10 cellular contexts compared by ENCODE assay signal in genomic region chr11:10379022-10379421, GRCh38.
A peak's percentile ranks its signal among the peaks of the same experiment; 100 is the strongest.
DNase-seq lines count a peak whose midpoint lies in the region; ATAC-seq and TF ChIP-seq lines count a peak whose summit lies in the region.
"Had no signal": no experiment of that assay in that cellular context is flagged by ENCODE, and none has a peak within 500 bp of the region (broad histone marks: within the 10 kb centered on the region; RNA-seq: fewer than 3 reads in every experiment).

No MANE protein-coding gene starts in this region.

- no peak overlapping the region for H3K4me3 ChIP-seq in breast epithelium
- H3K4me3 ChIP-seq in tibial nerve: no peak overlapping the region

- no peak for ATAC-seq in HG03175 (IDR thresholded peaks at IDR 0.05; ENCODE audit: unreplicated experiment)
- no peak for ATAC-seq in GM21723 (IDR thresholded peaks at IDR 0.05; ENCODE audit: unreplicated experiment)

- intact Hi-C loops in breast epithelium (cut with DNase I; ENCODE audit: low total_unique reads): no loop called here

- no peak overlapping the region for H3K27ac ChIP-seq in breast epithelium
- peak overlapping the region in 3 of 4 donors; percentile 37 to 83 (median 77) for H3K27ac ChIP-seq in tibial nerve

- H3K9me3 ChIP-seq in breast epithelium (no peaks in the 10 kb centered on the region), tibial nerve (no peaks in the 10 kb centered on the region)

- TF ChIP-seq EP300 in tibial nerve (IDR thresholded peaks at IDR 0.05): no peak

- H3K4me1 ChIP-seq in breast epithelium (peaks cover 0 to 6% of the 10 kb centered on the region in 2 donors), tibial nerve (peaks cover 0 to 73% (median 22%) of the 10 kb centered on the region in 4 donors)

- 28 to 39% methylated on average over 1 of the region's 1 CpG for WGBS in tibial nerve, 2 donors

- DNase-seq in T47D (ENCODE audit: low read depth in 1 of 2, low spot score in 1 of 2) (peak; percentile 26 to 50), breast epithelium (ENCODE audit: low spot score in 2 of 2) (no peak), UCSD-AML1 (lab: John Stamatoyannopoulos, UW; ENCODE audit: unreplicated experiment) (peak; percentile 34), iPS-NIHi7 (ENCODE audit: extremely low spot score) (peak; percentile 74), tibial nerve (ENCODE audit: low spot score in 2 of 2) (peak in 1 of 2 donors; percentile 33), NCI-H524 (lab: John Stamatoyannopoulos, UW) (no peak)
- DNase-seq: activated CD4-positive, alpha-beta T cell treated with anti-CD3 and anti-CD28 coated beads, Interleukin-2, amount 10 ng/mL, durations not matched to agents 7 days and 5 days; activated naive CD4-positive, alpha-beta T cell treated with Interleukin-2 at 50 U/mL for 16 hours had no signal

- H3K36me3 ChIP-seq in breast epithelium: no peaks in the 10 kb centered on the region
- H3K36me3 ChIP-seq in tibial nerve: no peaks in the 10 kb centered on the region

- H3K27me3 ChIP-seq in breast epithelium: no peaks in the 10 kb centered on the region
- H3K27me3 ChIP-seq in tibial nerve: no peaks in the 10 kb centered on the region

- in situ Hi-C loops in T47D (cut with HindIII; ENCODE audit: low pct_unique_long_range_greater_than_20kb, low sequenced_read_pairs): no loop called here

- TF ChIP-seq CTCF in breast epithelium (IDR thresholded peaks at IDR 0.05) (no peak), tibial nerve (IDR thresholded peaks at IDR 0.05) (no peak)

- TF ChIP-seq POLR2A in breast epithelium (IDR thresholded peaks at IDR 0.05): no peak
- no peak for TF ChIP-seq POLR2A in tibial nerve (IDR thresholded peaks at IDR 0.05)

Comparison
In these comparisons a context has a peak if more than half of its experiments do, and no peak if none do; other contexts are left out.
1. DNase-seq: peak in T47D (2 of 2), UCSD-AML1 (single experiment) and iPS-NIHi7 (single experiment); none in breast epithelium (0 of 2) and NCI-H524 (0 of 2).
2. H3K27ac ChIP-seq: peak in tibial nerve (3 of 4); none in breast epithelium (0 of 2).